Comparison of ENCODE assay signal across 8 cellular contexts in genomic region chr20:53839423-53840176, GRCh38.
DNase-seq lines count a peak whose midpoint lies in the region; ATAC-seq, FAIRE-seq and TF ChIP-seq lines count a peak whose summit lies in the region.

No MANE protein-coding gene starts in this region.

- H3K9ac ChIP-seq in parathyroid adenoma, result no peak overlapping the region

- H3K27ac ChIP-seq in parathyroid adenoma, result no peak overlapping the region

- TF ChIP-seq POLR2A in H54 (IDR thresholded peaks at IDR 0.05; ENCODE audit: low read depth, low read length), result no peak

- no peaks in the 10 kb centered on the region for H3K9me3 ChIP-seq in parathyroid adenoma (ENCODE audit: control insufficient read depth, low read length)

- no peak for FAIRE-seq in H54 (lab: Jason Lieb, UNC)

- peak; percentile 52 for ATAC-seq in GM18520 (IDR thresholded peaks at IDR 0.05; ENCODE audit: unreplicated experiment)
- ATAC-seq in HG02970 (IDR thresholded peaks at IDR 0.05; ENCODE audit: low FRiP score, unreplicated experiment), result peak; percentile 67

- DNase-seq in RPMI8226 (peak; percentile 92), H54 (ENCODE audit: insufficient read length, low spot score) (no peak), NCI-H2029 (lab: John Stamatoyannopoulos, UW) (no peak), NCI-H146 treated with DMSO at 0.1 percent for 48 hours (lab: John Stamatoyannopoulos, UW; ENCODE audit: unreplicated experiment) (no peak)
- peak; percentile 52 for DNase-seq in activated gamma-delta T cell treated with anti-CD3 and anti-CD28 coated beads, Interleukin-2, amount 50 U/mL, for 16 hours (ENCODE audit: low read depth)

- no peaks in the 10 kb centered on the region for H3K79me2 ChIP-seq in parathyroid adenoma

- no peak overlapping the region for H3K4me2 ChIP-seq in parathyroid adenoma (ENCODE audit: low read length)

- H3K36me3 ChIP-seq in parathyroid adenoma (ENCODE audit: control insufficient read depth, insufficient read depth, low read length), result no peaks in the 10 kb centered on the region

- no peaks in the 10 kb centered on the region for H3K27me3 ChIP-seq in parathyroid adenoma (ENCODE audit: control insufficient read depth, insufficient read depth, low read length)

- peak overlapping the region; percentile 68 for H2AFZ ChIP-seq in parathyroid adenoma

- no peak overlapping the region for H3K4me3 ChIP-seq in parathyroid adenoma (ENCODE audit: low read depth, low read length)

- peaks cover 3% of the 10 kb centered on the region for H3K4me1 ChIP-seq in parathyroid adenoma

- TF ChIP-seq CTCF in parathyroid adenoma (IDR thresholded peaks at IDR 0.05), result no peak

Comparison
In these comparisons a context has a peak if more than half of its experiments do, and no peak if none do; other contexts are left out.
1. DNase-seq: peak in RPMI8226 (single experiment) and activated gamma-delta T cell treated with anti-CD3 and anti-CD28 coated beads, Interleukin-2, amount 50 U/mL, for 16 hours (single experiment); none in H54 (single experiment), NCI-H2029 (single experiment) and NCI-H146 treated with DMSO at 0.1 percent for 48 hours (single experiment).